In the genomic region with DNA sequence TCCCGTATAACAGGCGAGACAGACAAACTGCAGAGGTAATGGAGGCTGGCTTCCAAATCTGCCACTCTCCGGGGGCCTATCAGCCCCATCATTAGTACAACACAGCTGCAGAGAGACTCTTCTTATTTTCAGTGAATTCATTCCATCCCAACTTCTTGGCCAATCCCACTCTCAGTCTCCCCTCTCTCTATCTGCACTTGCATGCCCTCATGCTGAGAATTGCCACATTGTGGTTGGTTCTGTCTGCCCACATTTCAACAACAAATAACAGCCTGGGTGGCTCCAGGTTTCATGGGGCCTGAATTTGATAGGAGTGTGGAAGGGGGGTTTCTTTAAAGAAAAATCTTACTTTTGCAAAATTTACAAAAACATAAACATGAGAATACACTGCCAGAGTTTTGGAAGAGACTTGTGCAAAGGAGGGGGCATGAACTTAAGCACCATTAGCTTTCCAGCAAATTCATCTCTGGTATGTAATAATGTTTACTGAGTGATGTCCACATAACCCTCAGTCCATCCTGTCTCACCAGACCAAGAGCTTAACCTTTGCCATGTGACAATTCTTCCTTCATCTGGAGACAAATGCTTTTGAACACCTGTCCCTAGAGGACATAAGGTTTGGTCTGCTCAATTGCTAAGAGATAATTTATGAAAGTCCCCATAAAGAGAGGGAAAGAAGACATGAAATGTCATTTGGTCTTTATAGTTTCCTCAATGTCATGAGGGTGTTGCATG, we compare ENCODE assay signal across 1 cellular context.
TF ChIP-seq lines count a peak whose summit lies in the region.

No MANE protein-coding gene starts in this region.

TF ChIP-seq in H1, 55 proteins besides CTCF, POLR2A, EP300 and RAD21:
- TF ChIP-seq CTBP2 (IDR thresholded peaks at IDR 0.05; ENCODE audit: borderline replicate concordance, insufficient read depth, insufficient read length, low read length), result no peak
- TF ChIP-seq CEBPB (IDR thresholded peaks at IDR 0.05; ENCODE audit: low read depth, low read length), result 0 out of 2 replicates have a peak, but pooled peaks have one; percentile 37
- TF ChIP-seq EZH2 (IDR thresholded peaks at IDR 0.05; ENCODE audit: low read depth, low read length, severe bottlenecking), result no peak
- no peak for TF ChIP-seq FOSL1 (IDR thresholded peaks at IDR 0.05; ENCODE audit: insufficient read depth, low read depth, low read length)
